In genomic region chr5:131671994-131672655, GRCh38 we compare ENCODE assay signal across 8 cellular contexts. TPM values are rescaled to one million over a fixed set of nuclear protein-coding genes. Genes with fewer than 3 reads are reported as not detected.
DNase-seq lines count a peak whose midpoint lies in the region; FAIRE-seq and TF ChIP-seq lines count a peak whose summit lies in the region.

No MANE protein-coding gene starts in this region.

- H3K79me2 ChIP-seq in mammary epithelial cell (ENCODE audit: insufficient read depth, low read length) = peaks cover 3% of the 10 kb centered on the region

- intact Hi-C loops in MCF 10A (cut with micrococcal nuclease) = no loop called here
- intact Hi-C loops in mammary epithelial cell (cut with micrococcal nuclease) = no loop called here
- intact Hi-C loops in uterus (cut with DNase I; ENCODE audit: low total_unique reads) = no loop called here
- intact Hi-C loops in kidney (cut with DNase I) = no loop called here

- H3K4me3 Mint-ChIP-seq in MCF 10A (ENCODE audit: unreplicated experiment) = no peak overlapping the region
- H3K4me3 Mint-ChIP-seq in endothelial cell (ENCODE audit: unreplicated experiment) = no peak overlapping the region

- H3K36me3 ChIP-seq in mammary epithelial cell (ENCODE audit: insufficient read depth, low read length) (peaks cover 19% of the 10 kb centered on the region), uterus (no peaks in the 10 kb centered on the region), kidney (ENCODE audit: control insufficient read depth in 1 of 2, insufficient read depth in 2 of 2, low read length in 2 of 2) (peaks cover 16% of the 10 kb centered on the region in 2 donors)

- no peak overlapping the region for H3K27ac ChIP-seq in mammary epithelial cell (ENCODE audit: insufficient read depth, low read depth, low read length)
- peak overlapping the region; percentile 77 to 90 for H3K27ac ChIP-seq in uterus
- peak overlapping the region in 1 of 2 donors; percentile 84 for H3K27ac ChIP-seq in kidney (ENCODE audit: low read depth in 2 of 2, low read length in 2 of 2)

- H3K36me3 Mint-ChIP-seq in MCF 10A (ENCODE audit: insufficient read depth, unreplicated experiment) = peaks cover 100% of the 10 kb centered on the region
- peaks cover 36% of the 10 kb centered on the region for H3K36me3 Mint-ChIP-seq in endothelial cell (ENCODE audit: low read depth, unreplicated experiment)

- H3K27me3 ChIP-seq in mammary epithelial cell (ENCODE audit: insufficient read depth, low read length) (no peaks in the 10 kb centered on the region), uterus (no peaks in the 10 kb centered on the region)

- H3K9me3 ChIP-seq in mammary epithelial cell (replicated peaks; ENCODE audit: insufficient read depth, low read length) = no peaks in the 10 kb centered on the region
- no peaks in the 10 kb centered on the region for H3K9me3 ChIP-seq in uterus
- H3K9me3 ChIP-seq in kidney (ENCODE audit: control insufficient read depth in 1 of 2, low read length in 2 of 2) = no peaks in the 10 kb centered on the region

- peak; percentile 24 for DNase-seq in MCF 10A (ENCODE audit: unreplicated experiment)
- no peak for DNase-seq in mammary epithelial cell
- peak; percentile 56 for DNase-seq in middle frontal gyrus (ENCODE audit: extremely low spot score, low spot score)
- peak in 1 of 2 donors; percentile 60 for DNase-seq in uterus
- no peak for DNase-seq in stimulated activated CD4-positive, alpha-beta T cell treated with anti-CD3 and anti-CD28 coated beads, Interleukin-1b, Interleukin-23, amount 100 ng/mL, for 48 hours
- no peak for DNase-seq in endothelial cell (ENCODE audit: low spot score)
- no peak for DNase-seq in kidney

- TF ChIP-seq CTCF in MCF 10A (IDR thresholded peaks at IDR 0.05; ENCODE audit: unreplicated experiment) (no peak), mammary epithelial cell (conservative IDR thresholded peaks at IDR 0.05 in 1 of 2, IDR thresholded peaks at IDR 0.05 in 1 of 2; ENCODE audit: extremely low read depth in 1 of 2, insufficient read depth in 1 of 2, low read depth in 1 of 2, low read length in 2 of 2) (no peak), uterus (IDR thresholded peaks at IDR 0.05) (no peak), endothelial cell (IDR thresholded peaks at IDR 0.05; ENCODE audit: unreplicated experiment) (no peak), kidney (IDR thresholded peaks at IDR 0.05; ENCODE audit: borderline replicate concordance, extremely low read depth, insufficient read depth) (no peak)

- H3K4me1 Mint-ChIP-seq in MCF 10A (ENCODE audit: insufficient read depth, unreplicated experiment) (peaks cover 6% of the 10 kb centered on the region), endothelial cell (ENCODE audit: unreplicated experiment) (no peaks in the 10 kb centered on the region)

- no peak overlapping the region for H3K4me3 ChIP-seq in mammary epithelial cell (replicated peaks in 1 of 3; ENCODE audit: insufficient read depth in 1 of 3, low read depth in 2 of 3, low read length in 3 of 3)
- no peak overlapping the region for H3K4me3 ChIP-seq in uterus
- no peak overlapping the region for H3K4me3 ChIP-seq in kidney (ENCODE audit: low read length in 2 of 2)

- CTCF ChIA-PET in MCF 10A (lab: Yijun Ruan, JAX) (interaction anchor here (0.8 kb wide), 1 partner anchor 25 kb away, joined by 3 read pairs; no protein-coding TSS in a partner anchor), mammary epithelial cell (lab: Charles Lee; ENCODE audit: low non-redundant PET) (no interaction called here)

- dilution Hi-C loops in mammary epithelial cell (cut with HindIII; ENCODE audit: low sequenced_read_pairs) = no loop called here

- POLR2A ChIA-PET in MCF 10A (lab: Yijun Ruan, JAX) = interaction anchor here (0.6 to 1.4 kb wide), 6 partner anchors 8 to 124 kb away, joined by 3 to 8 read pairs (median 4); no protein-coding TSS in a partner anchor

- H3K9me3 Mint-ChIP-seq in MCF 10A (ENCODE audit: unreplicated experiment) = no peaks in the 10 kb centered on the region
- H3K9me3 Mint-ChIP-seq in endothelial cell (ENCODE audit: unreplicated experiment) = no peaks in the 10 kb centered on the region

- no peak overlapping the region for H2AFZ ChIP-seq in mammary epithelial cell (ENCODE audit: low read depth, low read length)

- no peak overlapping the region for H3K4me2 ChIP-seq in mammary epithelial cell (ENCODE audit: insufficient read depth, low read depth, low read length)

- 82% methylated on average over 2 of the region's 2 CpGs for WGBS in mammary epithelial cell (ENCODE audit: low coverage, missing lambda C conversion rate)

- H3K4me1 ChIP-seq in mammary epithelial cell (ENCODE audit: insufficient read depth, low read length) (no peaks in the 10 kb centered on the region), uterus (peaks cover 15 to 20% of the 10 kb centered on the region in 2 donors), kidney (ENCODE audit: control insufficient read depth in 1 of 2, insufficient read depth in 1 of 2, low read depth in 1 of 2, low read length in 2 of 2) (peaks cover 0 to 2% of the 10 kb centered on the region in 2 donors)

- H3K27ac Mint-ChIP-seq in MCF 10A (ENCODE audit: low read depth, unreplicated experiment) (peak overlapping the region; percentile 76), endothelial cell (ENCODE audit: unreplicated experiment) (no peak overlapping the region)

- no peaks in the 10 kb centered on the region for H4K20me1 ChIP-seq in mammary epithelial cell (ENCODE audit: insufficient read depth, low read length)

- TSS peak; percentile 31 for BruUV-seq in MCF 10A (replicated peaks; lab: Mats Ljungman, UMichigan)
- no TSS peak for BruUV-seq in mammary epithelial cell (replicated peaks; lab: Mats Ljungman, UMichigan)

- no peak for TF ChIP-seq POLR2A in uterus (IDR thresholded peaks at IDR 0.05)

- in situ Hi-C loops in mammary epithelial cell (cut with MboI; ENCODE audit: low sequenced_read_pairs in 2 of 2) = no loop called here

- no peak overlapping the region for H3K9ac ChIP-seq in mammary epithelial cell (ENCODE audit: insufficient read depth, low read length)
- no peak overlapping the region for H3K9ac ChIP-seq in kidney (ENCODE audit: low read length in 2 of 2)

- peak; percentile 94 for FAIRE-seq in endometrium (lab: Jason Lieb, UNC)
- FAIRE-seq in kidney (lab: Jason Lieb, UNC) = no peak

- H3K27me3 Mint-ChIP-seq in MCF 10A (ENCODE audit: insufficient read depth, unreplicated experiment) (no peaks in the 10 kb centered on the region), endothelial cell (ENCODE audit: unreplicated experiment) (peaks cover 4% of the 10 kb centered on the region)

RNA-seq across cellular contexts. Expression of gene RAPGEF6, which starts 37.1 kb away (rescaled TPM):
- 20.5 and 23.4 TPM in 2 replicates for total RNA-seq in MCF 10A (2022)
- 10 to 100 TPM; 14.4 to 14.8 TPM for total RNA-seq in mammary epithelial cell
- polyA plus RNA-seq in mammary epithelial cell = 5.6 TPM
- 45.4 TPM for polyA minus RNA-seq in mammary epithelial cell
- total RNA-seq in uterus = 10 to 100 TPM; 11.8 to 36.8 (median 23.4) TPM
- 16.9 TPM for total RNA-seq in endothelial cell (ENCODE audit: unreplicated experiment)
- 28.6 TPM for total RNA-seq in kidney
- polyA plus RNA-seq in kidney (ENCODE audit: insufficient read depth, low read depth, low replicate concordance) = 1.8 TPM

Comparison
In these comparisons a context has a peak if more than half of its experiments do, and no peak if none do; other contexts are left out.
1. DNase-seq: peak in MCF 10A (single experiment) and middle frontal gyrus (single experiment); none in mammary epithelial cell (single experiment), stimulated activated CD4-positive, alpha-beta T cell treated with anti-CD3 and anti-CD28 coated beads, Interleukin-1b, Interleukin-23, amount 100 ng/mL, for 48 hours (single experiment), endothelial cell (single experiment) and kidney (single experiment).